Comparison of ENCODE assay signal across 23 cellular contexts in genomic region chr1:210828996-210829596, GRCh38.
DNase-seq lines count a peak whose midpoint lies in the region; ATAC-seq, FAIRE-seq and TF ChIP-seq lines count a peak whose summit lies in the region.
"Had no signal": no experiment of that assay in that cellular context is flagged by ENCODE, and none has a peak within 500 bp of the region (broad histone marks: within the 10 kb centered on the region; RNA-seq: fewer than 3 reads in every experiment).

No MANE protein-coding gene starts in this region.

- H3K9me3 ChIP-seq in HepG2 (ENCODE audit: low read length) (no peaks in the 10 kb centered on the region), right lobe of liver (no peaks in the 10 kb centered on the region), sigmoid colon (no peaks in the 10 kb centered on the region)

- ATAC-seq in HepG2 (no peak), right lobe of liver (no peak), GM21528 (IDR thresholded peaks at IDR 0.05; ENCODE audit: low FRiP score, unreplicated experiment) (no peak)
- ATAC-seq: CD8-positive, alpha-beta T cell; Panc1; Right ventricle myocardium inferior had no signal

- H3K79me2 ChIP-seq in HepG2 (ENCODE audit: insufficient read depth, low read length): no peaks in the 10 kb centered on the region

- TF ChIP-seq POLR2A in HepG2 (IDR thresholded peaks at IDR 0.05; ENCODE audit: insufficient read depth in 1 of 2, low read depth in 2 of 2, low read length in 2 of 2) (no peak), right lobe of liver (IDR thresholded peaks at IDR 0.05) (no peak), sigmoid colon (IDR thresholded peaks at IDR 0.05) (no peak)

- TF ChIP-seq RAD21 in HepG2 (CRISPR knock-in tag; IDR thresholded peaks at IDR 0.05): no peak

- H3K4me2 ChIP-seq in HepG2 (ENCODE audit: low read depth, low read length): no peak overlapping the region

- no peak for TF ChIP-seq CTCF in HepG2 (CRISPR knock-in tag; IDR thresholded peaks at IDR 0.05)
- no peak for TF ChIP-seq CTCF in right lobe of liver (IDR thresholded peaks at IDR 0.05)
- no peak for TF ChIP-seq CTCF in sigmoid colon (IDR thresholded peaks at IDR 0.05)

- H3K4me1 ChIP-seq in HepG2 (ENCODE audit: insufficient read depth, low read length) (no peaks in the 10 kb centered on the region), right lobe of liver (no peaks in the 10 kb centered on the region), sigmoid colon (no peaks in the 10 kb centered on the region)

- 9% methylated on average over 4 of the region's 4 CpGs for WGBS in HepG2 (ENCODE audit: low lambda C conversion rate)
- 63% methylated on average over 4 of the region's 4 CpGs for WGBS in right lobe of liver (ENCODE audit: insufficient coverage, low coverage, low lambda C conversion rate, missing lambda C conversion rate)
- 67 to 76% methylated on average over 4 of the region's 4 CpGs for WGBS in sigmoid colon, 2 donors

- TF ChIP-seq EP300 in HepG2 (IDR thresholded peaks at IDR 0.05; ENCODE audit: low read depth in 2 of 2, low read length in 2 of 2) (no peak), HepG2 (CRISPR knock-in tag; IDR thresholded peaks at IDR 0.05; ENCODE audit: borderline replicate concordance) (no peak), sigmoid colon (IDR thresholded peaks at IDR 0.05) (no peak)

- intact Hi-C loops in HepG2 (cut with micrococcal nuclease; ENCODE audit: unreplicated experiment): no loop called here
- intact Hi-C loops in right lobe of liver (cut with DNase I): no loop called here
- intact Hi-C loops in sigmoid colon (cut with DNase I): no loop called here

- H3K27me3 ChIP-seq in HepG2 (ENCODE audit: control insufficient read depth in 1 of 2, insufficient read depth in 2 of 2, low read length in 2 of 2) (no peaks in the 10 kb centered on the region), right lobe of liver (no peaks in the 10 kb centered on the region), sigmoid colon (no peaks in the 10 kb centered on the region)

- DNase-seq in HepG2 (ENCODE audit: low spot score) (no peak), right lobe of liver (no peak), astrocyte of the hippocampus (ENCODE audit: low read depth, low spot score) (peak; percentile 37), kidney tubule cell (ENCODE audit: low spot score) (peak; percentile 36), SHP77 treated with DMSO at 0.1 percent for 48 hours (lab: John Stamatoyannopoulos, UW) (no peak), sigmoid colon (no peak), NCI-H2171 (lab: John Stamatoyannopoulos, UW) (no peak)
- DNase-seq: AML-193; CD8-positive, alpha-beta T cell; DND-41; GDM1; GOT3; KG1; NCI-H1105; NCI-H146; NCI-H2029; NCI-H524 treated with DMSO at 0.1 percent for 48 hours; NCI-H82 had no signal

- H3K4me3 ChIP-seq in HepG2 (replicated peaks in 1 of 3; ENCODE audit: insufficient read depth in 1 of 3, low read depth in 2 of 3, low read length in 3 of 3) (no peak overlapping the region), right lobe of liver (no peak overlapping the region), sigmoid colon (no peak overlapping the region)

- no peak for FAIRE-seq in HepG2 (lab: Jason Lieb, UNC)
- FAIRE-seq: GM18507 had no signal

- no peaks in the 10 kb centered on the region for H4K20me1 ChIP-seq in HepG2 (ENCODE audit: insufficient read depth, low read length)

- H3K9ac ChIP-seq in HepG2 (ENCODE audit: insufficient read depth, low read depth, low read length): no peak overlapping the region

- H3K36me3 ChIP-seq in HepG2 (replicated peaks in 1 of 2; ENCODE audit: control insufficient read depth in 1 of 2, insufficient read depth in 2 of 2, low read length in 2 of 2): no peaks in the 10 kb centered on the region
- no peaks in the 10 kb centered on the region for H3K36me3 ChIP-seq in right lobe of liver
- no peaks in the 10 kb centered on the region for H3K36me3 ChIP-seq in sigmoid colon

- BruUV-seq in HepG2 (replicated peaks; lab: Mats Ljungman, UMichigan): no TSS peak

- POLR2A ChIA-PET in HepG2 (lab: Yijun Ruan, JAX): no interaction called here

- CTCF ChIA-PET in HepG2 (lab: Yijun Ruan, JAX; ENCODE audit: low intra/inter-chr PET ratio, low total read pairs): no interaction called here

- H3K27ac ChIP-seq in HepG2 (ENCODE audit: extremely low read length, insufficient read depth, low read length) (no peak overlapping the region), right lobe of liver (no peak overlapping the region), sigmoid colon (no peak overlapping the region)
- H3K27ac ChIP-seq: 22Rv1 had no signal

- in situ Hi-C loops in HepG2 (cut with HindIII; ENCODE audit: extremely low pct_ligation_motif_present, low pct_unique_long_range_greater_than_20kb): no loop called here

- no peak overlapping the region for H2AFZ ChIP-seq in HepG2 (ENCODE audit: low read length)

TF ChIP-seq in HepG2, 621 proteins besides CTCF, POLR2A, EP300 and RAD21:
- TF ChIP-seq MAFF (IDR thresholded peaks at IDR 0.05; ENCODE audit: low read depth, low read length) (peak; percentile 78), ZFP36L2 (CRISPR knock-in tag; IDR thresholded peaks at IDR 0.05) (no peak), PAX8 (CRISPR knock-in tag; IDR thresholded peaks at IDR 0.05; ENCODE audit: borderline replicate concordance) (no peak), CCAR2 (optimal IDR thresholded peaks at IDR 0.05; ENCODE audit: low read depth, low read length) (no peak), ZSCAN20 (CRISPR knock-in tag; IDR thresholded peaks at IDR 0.05; ENCODE audit: borderline replicate concordance) (no peak), SRSF1 (optimal IDR thresholded peaks at IDR 0.05; ENCODE audit: low read depth, low read length) (no peak), KLF13 (CRISPR knock-in tag; IDR thresholded peaks at IDR 0.05) (no peak), ZNF138 (CRISPR knock-in tag; IDR thresholded peaks at IDR 0.05; ENCODE audit: low read depth) (no peak), KAT8 (CRISPR knock-in tag; IDR thresholded peaks at IDR 0.05) (no peak), SMAD9 (CRISPR knock-in tag; IDR thresholded peaks at IDR 0.05) (no peak), ADNP (CRISPR knock-in tag; IDR thresholded peaks at IDR 0.05) (no peak), CBFB (CRISPR knock-in tag; IDR thresholded peaks at IDR 0.05) (no peak), MAFK (conservative IDR thresholded peaks at IDR 0.05 in 1 of 2, IDR thresholded peaks at IDR 0.05 in 1 of 2; ENCODE audit: low read length in 2 of 2) (peak; percentile 51 to 82; a peak in 3 of 4 replicates), KLF9 (CRISPR knock-in tag; IDR thresholded peaks at IDR 0.05; ENCODE audit: low read depth) (no peak), ZFP90 (CRISPR knock-in tag; IDR thresholded peaks at IDR 0.05; ENCODE audit: borderline replicate concordance) (no peak), ATF1 (CRISPR knock-in tag; IDR thresholded peaks at IDR 0.05) (no peak), MZF1 (CRISPR knock-in tag; IDR thresholded peaks at IDR 0.05; ENCODE audit: borderline replicate concordance) (no peak), JUND (CRISPR knock-in tag; IDR thresholded peaks at IDR 0.05) (no peak)
TF ChIP-seq in HepG2: peak in this region for 2.

Comparison
In these comparisons a context has a peak if more than half of its experiments do, and no peak if none do; other contexts are left out.
1. DNase-seq: peak in astrocyte of the hippocampus (single experiment) and kidney tubule cell (single experiment); none in HepG2 (single experiment), right lobe of liver (0 of 3), SHP77 treated with DMSO at 0.1 percent for 48 hours (single experiment), sigmoid colon (single experiment) and NCI-H2171 (single experiment).